ENCODE assay signal across 13 cellular contexts in genomic region chr9:136614372-136614922, GRCh38. TPM values are rescaled to one million over a fixed set of nuclear protein-coding genes. Genes with fewer than 3 reads are reported as not detected.
DNase-seq lines count a peak whose midpoint lies in the region; ATAC-seq and TF ChIP-seq lines count a peak whose summit lies in the region.
"Had no signal": no experiment of that assay in that cellular context is flagged by ENCODE, and none has a peak within 500 bp of the region (broad histone marks: within the 10 kb centered on the region; RNA-seq: fewer than 3 reads in every experiment).

No MANE protein-coding gene starts in this region.

- DNase-seq in COLO829 (ENCODE audit: low spot score) (peak; percentile 53), cardiac septum (ENCODE audit: low spot score) (peak; percentile 86), sciatic nerve (ENCODE audit: low spot score) (no peak), NCI-H1694 treated with DMSO at 0.1 percent for 48 hours (lab: John Stamatoyannopoulos, UW) (no peak), NOMO-1 treated with dmso at 0.1 percent for 144 hours (lab: John Stamatoyannopoulos, UW; ENCODE audit: unreplicated experiment) (no peak), T1000 (lab: John Stamatoyannopoulos, UW) (no peak), dorsolateral prefrontal cortex (no peak)
- DNase-seq: activated CD4-positive, alpha-beta memory T cell treated with anti-CD3 and anti-CD28 coated beads for 36 hours; anterior cingulate cortex; CD8-positive, alpha-beta T cell; naive thymus-derived CD4-positive, alpha-beta T cell had no signal

- peak overlapping the region in 10 of 59 donors; percentile 8 to 65 (median 32) for H3K27ac ChIP-seq in dorsolateral prefrontal cortex
- H3K27ac ChIP-seq: SK-N-MC had no signal

- ATAC-seq in sciatic nerve = peak; percentile 38
- ATAC-seq: CD8-positive, alpha-beta T cell; naive thymus-derived CD4-positive, alpha-beta T cell had no signal

- intact Hi-C loops in cardiac septum (cut with DNase I) (no loop called here), sciatic nerve (cut with DNase I) (no loop called here), dorsolateral prefrontal cortex (cut with DNase I) (no loop called here)

- H3K4me3 ChIP-seq in WI38 (ENCODE audit: low read depth, low read length) = peak overlapping the region; percentile 19; the same call in 1 of the 2 replicates
- H3K4me3 ChIP-seq in dorsolateral prefrontal cortex = no peak overlapping the region
- H3K4me3 ChIP-seq: SK-N-MC had no signal

- H3K27me3 ChIP-seq in dorsolateral prefrontal cortex = no peaks in the 10 kb centered on the region

- no peak for TF ChIP-seq CTCF in WI38 (IDR thresholded peaks at IDR 0.05; ENCODE audit: low read depth, low read length)
- no peak for TF ChIP-seq CTCF in dorsolateral prefrontal cortex (IDR thresholded peaks at IDR 0.05 in 54 of 56, conservative IDR thresholded peaks at IDR 0.05 in 2 of 56; ENCODE audit: low read depth in 1 of 56, partially characterized antibody in 56 of 56)

RNA-seq across cellular contexts. Expression of gene EGFL7, which starts 48.3 kb away (rescaled TPM):
- total RNA-seq in cardiac septum (85.3 TPM), sciatic nerve (242 TPM), dorsolateral prefrontal cortex (100 to 1,000 TPM in 13 of 120 experiments, 10 to 100 TPM in 107; 43.0 to 145 (median 80.4) TPM)
- total RNA-seq: CD8-positive, alpha-beta T cell had no signal

Comparison
In these comparisons a context has a peak if more than half of its experiments do, and no peak if none do; other contexts are left out.
1. DNase-seq: peak in COLO829 (single experiment) and cardiac septum (single experiment); none in sciatic nerve (single experiment), NCI-H1694 treated with DMSO at 0.1 percent for 48 hours (single experiment), NOMO-1 treated with dmso at 0.1 percent for 144 hours (single experiment), T1000 (single experiment) and dorsolateral prefrontal cortex (0 of 10).